In genomic region chr22:23896166-23896522, GRCh38 we compare ENCODE assay signal across 2 cellular contexts.
TF ChIP-seq lines count a peak whose summit lies in the region.

No MANE protein-coding gene starts in this region.

TF ChIP-seq in A549, 52 proteins besides CTCF, POLR2A, EP300 and RAD21:
- no peak for TF ChIP-seq JUNB (IDR thresholded peaks at IDR 0.05)
- TF ChIP-seq CHD2 (IDR thresholded peaks at IDR 0.05; ENCODE audit: low read length, partially characterized antibody) = no peak
- TF ChIP-seq BCL3 (IDR thresholded peaks at IDR 0.05) = no peak
- no peak for TF ChIP-seq FOXS1 (CRISPR knock-in tag; IDR thresholded peaks at IDR 0.05)
- no peak for TF ChIP-seq HMGXB4 (CRISPR knock-in tag; IDR thresholded peaks at IDR 0.05; ENCODE audit: borderline replicate concordance)
- TF ChIP-seq ZFP36 (IDR thresholded peaks at IDR 0.05; ENCODE audit: borderline replicate concordance, partially characterized antibody) = no peak
- no peak for TF ChIP-seq FOSL2 (IDR thresholded peaks at IDR 0.05)
- TF ChIP-seq FOSL2 (CRISPR knock-in tag; IDR thresholded peaks at IDR 0.05) = no peak
- no peak for TF ChIP-seq CBX2 (IDR thresholded peaks at IDR 0.05; ENCODE audit: borderline replicate concordance, low read depth)

TF ChIP-seq in HCT116, 20 proteins besides CTCF, POLR2A, EP300 and RAD21:
- no peak for TF ChIP-seq TCF7L2 (IDR thresholded peaks at IDR 0.05; ENCODE audit: borderline replicate concordance, extremely low read depth, insufficient read depth, insufficient read length)
- no peak for TF ChIP-seq EZH2 (IDR thresholded peaks at IDR 0.05)
- no peak for TF ChIP-seq ZFX (IDR thresholded peaks at IDR 0.05)
- no peak for TF ChIP-seq CBX3 (IDR thresholded peaks at IDR 0.05; ENCODE audit: low read depth)
- no peak for TF ChIP-seq ZBTB33 (IDR thresholded peaks at IDR 0.05; ENCODE audit: extremely low read depth, insufficient replicate concordance, low read length)
- no peak for TF ChIP-seq JUND (IDR thresholded peaks at IDR 0.05)
- TF ChIP-seq EZH2phosphoT487 (IDR thresholded peaks at IDR 0.05; ENCODE audit: borderline replicate concordance) = no peak
- TF ChIP-seq ATF3 (IDR thresholded peaks at IDR 0.05) = no peak
- TF ChIP-seq POLR2AphosphoS5 (IDR thresholded peaks at IDR 0.05; ENCODE audit: low read depth, low read length) = no peak
- TF ChIP-seq CEBPB (IDR thresholded peaks at IDR 0.05; ENCODE audit: low read depth) = no peak
